9 cellular contexts compared by ENCODE assay signal in genomic region chr12:113228394-113229028, GRCh38. TPM values are rescaled to one million over a fixed set of nuclear protein-coding genes. Genes with fewer than 3 reads are reported as not detected.
DNase-seq lines count a peak whose midpoint lies in the region; ATAC-seq and TF ChIP-seq lines count a peak whose summit lies in the region.
"Had no signal": no experiment of that assay in that cellular context is flagged by ENCODE, and none has a peak within 500 bp of the region (broad histone marks: within the 10 kb centered on the region; RNA-seq: fewer than 3 reads in every experiment).

No MANE protein-coding gene starts in this region.

- no peaks in the 10 kb centered on the region for H3K27me3 Mint-ChIP-seq in stimulated activated naive CD8-positive, alpha-beta T cell treated with anti-CD3 and anti-CD28 coated beads, Interleukin-15, Interleukin-2, amounts not matched to agents 100 ng/mL and 50 ng/mL, for 24 hours
- H3K27me3 Mint-ChIP-seq in stimulated activated naive CD8-positive, alpha-beta T cell treated with anti-CD3 and anti-CD28 coated beads, Interleukin-15, amount 100 ng/mL, for 72 hours = no peaks in the 10 kb centered on the region
- H3K27me3 Mint-ChIP-seq in chondrocyte (ENCODE audit: low read depth) = no peaks in the 10 kb centered on the region
- H3K27me3 Mint-ChIP-seq: activated naive CD4-positive, alpha-beta T cell treated with anti-CD3 and anti-CD28 coated beads, Interleukin-2, amount 10 ng/mL, durations not matched to agents 7 days and 5 days had no signal

- peak overlapping the region; percentile 23 for H3K27ac ChIP-seq in mesodermal cell (ENCODE audit: low read depth, low read length, severe bottlenecking)

- no peak for TF ChIP-seq CTCF in chondrocyte (IDR thresholded peaks at IDR 0.05)

- H3K4me3 ChIP-seq in mesodermal cell (ENCODE audit: extremely low read depth, insufficient read depth, low read length, poor library complexity, severe bottlenecking) = no peak overlapping the region

- peaks cover 30% of the 10 kb centered on the region for H3K4me1 ChIP-seq in mesodermal cell (ENCODE audit: control insufficient read depth, insufficient read depth, low read length, poor library complexity, severe bottlenecking)

- WGBS in mesodermal cell (ENCODE audit: insufficient coverage in 2 of 2), 2 experiments = 74 to 87% methylated on average over 4 of the region's 5 CpGs

- no peak for DNase-seq in stimulated activated naive CD8-positive, alpha-beta T cell treated with anti-CD3 and anti-CD28 coated beads, Interleukin-15, amount 100 ng/mL, for 72 hours
- DNase-seq in chondrocyte (ENCODE audit: low spot score) (no peak), NCI-H526 (lab: John Stamatoyannopoulos, UW) (no peak), NCI-H2196 treated with DMSO at 0.1 percent for 48 hours (lab: John Stamatoyannopoulos, UW; ENCODE audit: unreplicated experiment) (no peak), NCI-H446 (lab: John Stamatoyannopoulos, UW) (no peak)
- no peak for DNase-seq in stimulated activated CD4-positive, alpha-beta T cell treated with anti-CD3 and anti-CD28 coated beads, Interleukin-2, amount 100 ng/mL, for 48 hours
- DNase-seq: activated naive CD4-positive, alpha-beta T cell treated with anti-CD3 and anti-CD28 coated beads, Interleukin-2, amount 10 ng/mL, durations not matched to agents 7 days and 5 days had no signal

- H3K4me3 Mint-ChIP-seq in stimulated activated naive CD8-positive, alpha-beta T cell treated with anti-CD3 and anti-CD28 coated beads, Interleukin-15, Interleukin-2, amounts not matched to agents 100 ng/mL and 50 ng/mL, for 24 hours = no peak overlapping the region
- no peak overlapping the region for H3K4me3 Mint-ChIP-seq in stimulated activated naive CD8-positive, alpha-beta T cell treated with anti-CD3 and anti-CD28 coated beads, Interleukin-15, amount 100 ng/mL, for 72 hours
- H3K4me3 Mint-ChIP-seq in chondrocyte (ENCODE audit: unreplicated experiment) = no peak overlapping the region
- H3K4me3 Mint-ChIP-seq: activated naive CD4-positive, alpha-beta T cell treated with anti-CD3 and anti-CD28 coated beads, Interleukin-2, amount 10 ng/mL, durations not matched to agents 7 days and 5 days had no signal

- ATAC-seq in stimulated activated naive CD8-positive, alpha-beta T cell treated with anti-CD3 and anti-CD28 coated beads, Interleukin-15, amount 100 ng/mL, for 72 hours = no peak

- H3K4me1 Mint-ChIP-seq in stimulated activated naive CD8-positive, alpha-beta T cell treated with anti-CD3 and anti-CD28 coated beads, Interleukin-15, Interleukin-2, amounts not matched to agents 100 ng/mL and 50 ng/mL, for 24 hours (ENCODE audit: low read depth) = peaks cover 54% of the 10 kb centered on the region
- peaks cover 68% of the 10 kb centered on the region for H3K4me1 Mint-ChIP-seq in stimulated activated naive CD8-positive, alpha-beta T cell treated with anti-CD3 and anti-CD28 coated beads, Interleukin-15, amount 100 ng/mL, for 72 hours
- peaks cover 65% of the 10 kb centered on the region for H3K4me1 Mint-ChIP-seq in chondrocyte (ENCODE audit: low read depth)

- peaks cover 44% of the 10 kb centered on the region for H3K36me3 ChIP-seq in mesodermal cell (ENCODE audit: control insufficient read depth, insufficient read depth, low read length)

- H3K9me3 ChIP-seq in mesodermal cell (ENCODE audit: control insufficient read depth, low read length) = peaks cover 8% of the 10 kb centered on the region

- peaks cover 56% of the 10 kb centered on the region for H3K36me3 Mint-ChIP-seq in stimulated activated naive CD8-positive, alpha-beta T cell treated with anti-CD3 and anti-CD28 coated beads, Interleukin-15, Interleukin-2, amounts not matched to agents 100 ng/mL and 50 ng/mL, for 24 hours (ENCODE audit: low read depth)
- H3K36me3 Mint-ChIP-seq in chondrocyte (ENCODE audit: low read depth) = peaks cover 2% of the 10 kb centered on the region

- H3K27ac Mint-ChIP-seq in stimulated activated naive CD8-positive, alpha-beta T cell treated with anti-CD3 and anti-CD28 coated beads, Interleukin-15, Interleukin-2, amounts not matched to agents 100 ng/mL and 50 ng/mL, for 24 hours = peak overlapping the region; percentile 68
- peak overlapping the region in 1 of 2 donors; percentile 7 for H3K27ac Mint-ChIP-seq in stimulated activated naive CD8-positive, alpha-beta T cell treated with anti-CD3 and anti-CD28 coated beads, Interleukin-15, amount 100 ng/mL, for 72 hours
- H3K27ac Mint-ChIP-seq in chondrocyte (ENCODE audit: unreplicated experiment) = peak overlapping the region; percentile 90

- H3K9me3 Mint-ChIP-seq in stimulated activated naive CD8-positive, alpha-beta T cell treated with anti-CD3 and anti-CD28 coated beads, Interleukin-15, Interleukin-2, amounts not matched to agents 100 ng/mL and 50 ng/mL, for 24 hours = no peaks in the 10 kb centered on the region
- H3K9me3 Mint-ChIP-seq in stimulated activated naive CD8-positive, alpha-beta T cell treated with anti-CD3 and anti-CD28 coated beads, Interleukin-15, amount 100 ng/mL, for 72 hours = no peaks in the 10 kb centered on the region
- H3K9me3 Mint-ChIP-seq in chondrocyte (ENCODE audit: low read depth) = no peaks in the 10 kb centered on the region
- H3K9me3 Mint-ChIP-seq: activated naive CD4-positive, alpha-beta T cell treated with anti-CD3 and anti-CD28 coated beads, Interleukin-2, amount 10 ng/mL, durations not matched to agents 7 days and 5 days had no signal

RNA-seq across cellular contexts. Expression of gene TPCN1, which starts 7.2 kb away (rescaled TPM):
- total RNA-seq in chondrocyte = 35.9 to 40.0 TPM (median 37.7 TPM) in 3 replicates
- polyA plus RNA-seq in mesodermal cell (2013, experiment 1 of 2) = 20.2 TPM
- polyA plus RNA-seq in mesodermal cell (2013, experiment 2 of 2) = 17.6 TPM

RNA-seq across cellular contexts. Expression of gene RITA1, which starts 43.0 kb away (rescaled TPM):
- total RNA-seq in chondrocyte = 15.5 to 20.2 TPM (median 16.7 TPM) in 3 replicates
- 15.3 TPM for polyA plus RNA-seq in mesodermal cell (2013, experiment 1 of 2)
- 12.7 TPM for polyA plus RNA-seq in mesodermal cell (2013, experiment 2 of 2)

RNA-seq across cellular contexts. Expression of gene DDX54, which starts 43.2 kb away (rescaled TPM):
- 44.2 to 52.7 TPM (median 44.6 TPM) in 3 replicates for total RNA-seq in chondrocyte
- 43.4 TPM for polyA plus RNA-seq in mesodermal cell (2013, experiment 1 of 2)
- 35.9 TPM for polyA plus RNA-seq in mesodermal cell (2013, experiment 2 of 2)
